ENCODE assay signal across 9 cellular contexts in genomic region chr6:158752613-158753012, GRCh38.
DNase-seq lines count a peak whose midpoint lies in the region; ATAC-seq and TF ChIP-seq lines count a peak whose summit lies in the region.
"Had no signal": no experiment of that assay in that cellular context is flagged by ENCODE, and none has a peak within 500 bp of the region (broad histone marks: within the 10 kb centered on the region; RNA-seq: fewer than 3 reads in every experiment).

No MANE protein-coding gene starts in this region.

- peak overlapping the region; percentile 91 for H3K27ac ChIP-seq in cardiac muscle cell
- no peak overlapping the region for H3K27ac ChIP-seq in upper lobe of right lung

- H3K36me3 ChIP-seq in cardiac muscle cell (no peaks in the 10 kb centered on the region), upper lobe of right lung (no peaks in the 10 kb centered on the region)

- H3K4me3 Mint-ChIP-seq in HFFc6 = no peak overlapping the region
- H3K4me3 Mint-ChIP-seq: activated CD8-positive, alpha-beta T cell treated with anti-CD3 and anti-CD28 coated beads, Interleukin-2, amount 10 ng/mL, durations not matched to agents 7 days and 5 days had no signal

- no peaks in the 10 kb centered on the region; the same call in 1 of the 2 replicates for H3K27me3 Mint-ChIP-seq in HFFc6 (ENCODE audit: insufficient read depth)

- H3K27me3 ChIP-seq in cardiac muscle cell = no peaks in the 10 kb centered on the region
- no peaks in the 10 kb centered on the region for H3K27me3 ChIP-seq in upper lobe of right lung

- H3K4me1 ChIP-seq in cardiac muscle cell (ENCODE audit: low read depth) (peaks cover 28% of the 10 kb centered on the region), upper lobe of right lung (no peaks in the 10 kb centered on the region)

- intact Hi-C loops in upper lobe of right lung (cut with DNase I) = no loop called here

- no peaks in the 10 kb centered on the region for H3K9me3 Mint-ChIP-seq in activated naive CD4-positive, alpha-beta T cell treated with anti-CD3 and anti-CD28 coated beads, Interleukin-2, amount 50 U/mL, for 72 hours
- H3K9me3 Mint-ChIP-seq in HFFc6 = no peaks in the 10 kb centered on the region

- no peaks in the 10 kb centered on the region for H3K4me1 Mint-ChIP-seq in HFFc6 (ENCODE audit: low read depth)

- peaks cover 8 to 19% of the 10 kb centered on the region in 2 donors for H3K36me3 Mint-ChIP-seq in activated naive CD4-positive, alpha-beta T cell treated with anti-CD3 and anti-CD28 coated beads, Interleukin-2, amount 50 U/mL, for 72 hours
- no peaks in the 10 kb centered on the region for H3K36me3 Mint-ChIP-seq in HFFc6 (ENCODE audit: low read depth)

- ATAC-seq in activated naive CD4-positive, alpha-beta T cell treated with anti-CD3 and anti-CD28 coated beads, Interleukin-2, amount 50 U/mL, for 72 hours = peak; percentile 4 to 24
- ATAC-seq in upper lobe of right lung = no peak
- ATAC-seq: activated CD8-positive, alpha-beta T cell treated with anti-CD3 and anti-CD28 coated beads, Interleukin-2, amount 10 ng/mL, durations not matched to agents 7 days and 5 days had no signal

- TF ChIP-seq CTCF in cardiac muscle cell (IDR thresholded peaks at IDR 0.05; ENCODE audit: low read depth, low read length) (peak; percentile 23), upper lobe of right lung (IDR thresholded peaks at IDR 0.05) (peak; percentile 10), HFFc6 (IDR thresholded peaks at IDR 0.05) (no peak)

- H3K9me3 ChIP-seq in cardiac muscle cell (ENCODE audit: low read depth) (no peaks in the 10 kb centered on the region), upper lobe of right lung (no peaks in the 10 kb centered on the region)

- no peak overlapping the region for H3K27ac Mint-ChIP-seq in activated naive CD4-positive, alpha-beta T cell treated with anti-CD3 and anti-CD28 coated beads, Interleukin-2, amount 50 U/mL, for 72 hours
- H3K27ac Mint-ChIP-seq in HFFc6 = no peak overlapping the region
- H3K27ac Mint-ChIP-seq: activated CD8-positive, alpha-beta T cell treated with anti-CD3 and anti-CD28 coated beads, Interleukin-2, amount 10 ng/mL, durations not matched to agents 7 days and 5 days had no signal

- H3K4me3 ChIP-seq in cardiac muscle cell (no peak overlapping the region), upper lobe of right lung (no peak overlapping the region)

- DNase-seq in activated naive CD4-positive, alpha-beta T cell treated with anti-CD3 and anti-CD28 coated beads, Interleukin-2, amount 50 U/mL, for 72 hours (ENCODE audit: low spot score in 2 of 2) = no peak
- no peak for DNase-seq in activated naive CD4-positive, alpha-beta T cell treated with anti-CD3 and anti-CD28 coated beads, Interleukin-2, amount 50 U/mL, for 16 hours
- DNase-seq in RPMI7951 (ENCODE audit: low read depth) (peak; percentile 33), cardiac muscle cell (ENCODE audit: low read depth in 1 of 2, low spot score in 1 of 2) (peak in 1 of 2 donors; percentile 31), upper lobe of right lung (no peak), HFFc6 (no peak), OCI-M1 (lab: John Stamatoyannopoulos, UW) (no peak)
- no peak for DNase-seq in effector CD8-positive, alpha-beta T cell (lab: John Stamatoyannopoulos, UW)
- DNase-seq: activated CD8-positive, alpha-beta T cell treated with anti-CD3 and anti-CD28 coated beads, Interleukin-2, amount 10 ng/mL, durations not matched to agents 7 days and 5 days had no signal
